Comparison of ENCODE assay signal across 32 cellular contexts in genomic region chr11:20912046-20912821, GRCh38.
"Had no signal": no experiment of that assay in that cellular context is flagged by ENCODE, and none has a peak within 500 bp of the region (broad histone marks: within the 10 kb centered on the region; RNA-seq: fewer than 3 reads in every experiment).

No MANE protein-coding gene starts in this region.

- H3K4me3 ChIP-seq: adrenal gland, body of pancreas, esophagus squamous epithelium, skin epidermis, testis, transverse colon had no signal

- ATAC-seq: body of pancreas; natural killer cell; sciatic nerve; stimulated activated naive CD8-positive, alpha-beta T cell treated with anti-CD3 and anti-CD28 coated beads, Interleukin-15, Interleukin-2, amounts not matched to agents 100 U/mL and 50 U/mL, for 24 hours had no signal

- H3K9me3 ChIP-seq: adrenal gland, body of pancreas, esophagus squamous epithelium, testis, transverse colon had no signal

- H3K4me1 Mint-ChIP-seq: activated CD4-positive, alpha-beta T cell treated with anti-CD3 and anti-CD28 coated beads, Interleukin-2, amount 10 ng/mL, durations not matched to agents 24 days and 14 days; activated naive CD8-positive, alpha-beta T cell treated with anti-CD3 and anti-CD28 coated beads for 36 hours; immature natural killer cell; memory B cell; natural killer cell had no signal

- H3K36me3 Mint-ChIP-seq: activated CD4-positive, alpha-beta memory T cell treated with anti-CD3 and anti-CD28 coated beads for 36 hours; activated naive CD8-positive, alpha-beta T cell treated with anti-CD3 and anti-CD28 coated beads for 36 hours; immature natural killer cell; memory B cell; natural killer cell had no signal

- H3K27me3 ChIP-seq: adrenal gland, body of pancreas, esophagus squamous epithelium, testis, transverse colon had no signal

- H3K27ac ChIP-seq: adrenal gland, body of pancreas, epithelial cell of prostate, esophagus squamous epithelium, skin epidermis, testis, transverse colon, WERI-Rb-1 had no signal

- FAIRE-seq: colon, endometrium, frontal cortex, kidney had no signal

- H3K9me3 Mint-ChIP-seq: activated CD4-positive, alpha-beta memory T cell treated with anti-CD3 and anti-CD28 coated beads for 36 hours; activated CD4-positive, alpha-beta T cell treated with anti-CD3 and anti-CD28 coated beads, Interleukin-2, amount 10 ng/mL, durations not matched to agents 24 days and 14 days; activated naive CD4-positive, alpha-beta T cell treated with anti-CD3 and anti-CD28 coated beads for 36 hours; activated T-helper 1 cell treated with anti-CD3 and anti-CD28 coated beads, Interleukin-12 subunit alpha, Interleukin-12 subunit beta, Interleukin-2, Interleukin-4 antibody, amounts not matched to agents 30 ng/mL and 10 ng/mL and 1 ng/mL, durations not matched to agents 14 hours and 24 hours and 36 hours had no signal

- DNase-seq: activated CD4-positive, alpha-beta memory T cell treated with anti-CD3 and anti-CD28 coated beads for 36 hours; activated CD4-positive, alpha-beta T cell treated with anti-CD3 and anti-CD28 coated beads, Interleukin-2, amount 10 ng/mL, durations not matched to agents 24 days and 14 days; activated CD4-positive, CD25-positive, alpha-beta regulatory T cell treated with anti-CD3 and anti-CD28 coated beads, Interleukin-2, amount 50 U/mL, for 72 hours; activated CD8-positive, alpha-beta memory T cell treated with anti-CD3 and anti-CD28 coated beads, Interleukin-2, amount 50 U/mL, for 4 hours; activated effector memory CD4-positive, alpha-beta T cell treated with anti-CD3 and anti-CD28 coated beads, Interleukin-2, amount 50 U/mL, for 16 hours; activated naive CD4-positive, alpha-beta T cell treated with anti-CD3 and anti-CD28 coated beads for 36 hours; activated naive CD8-positive, alpha-beta T cell treated with anti-CD3 and anti-CD28 coated beads for 36 hours; activated T-cell treated with anti-CD3 and anti-CD28 coated beads, Interleukin-2, amount 50 U/mL, for 1 hour; adrenal gland; aorta; body of pancreas; dermis blood vessel endothelial cell; effector CD4-positive, alpha-beta T cell; esophagus squamous epithelium; immature natural killer cell; kidney; natural killer cell; stimulated activated CD4-positive, alpha-beta T cell treated with anti-CD3 and anti-CD28 coated beads, Interleukin-12 subunit alpha, Interleukin-12 subunit beta, amount 100 ng/mL, for 4 hours; stimulated activated CD4-positive, alpha-beta T cell treated with anti-CD3 and anti-CD28 coated beads, Interleukin-4, amount 100 ng/mL, for 1 hour; stimulated activated naive CD8-positive, alpha-beta T cell treated with anti-CD3 and anti-CD28 coated beads, Interleukin-15, Interleukin-2, amounts not matched to agents 100 U/mL and 50 U/mL, for 24 hours; T1000; testis; transverse colon; WERI-Rb-1 had no signal

- H3K27ac Mint-ChIP-seq: activated CD4-positive, alpha-beta memory T cell treated with anti-CD3 and anti-CD28 coated beads for 36 hours; activated CD4-positive, alpha-beta T cell treated with anti-CD3 and anti-CD28 coated beads, Interleukin-2, amount 10 ng/mL, durations not matched to agents 24 days and 14 days; activated naive CD4-positive, alpha-beta T cell treated with anti-CD3 and anti-CD28 coated beads for 36 hours; activated naive CD8-positive, alpha-beta T cell treated with anti-CD3 and anti-CD28 coated beads for 36 hours; activated T-helper 1 cell treated with anti-CD3 and anti-CD28 coated beads, Interleukin-12 subunit alpha, Interleukin-12 subunit beta, Interleukin-2, Interleukin-4 antibody, amounts not matched to agents 30 ng/mL and 10 ng/mL and 1 ng/mL, durations not matched to agents 14 hours and 24 hours and 36 hours; immature natural killer cell; memory B cell; natural killer cell had no signal

- H3K4me1 ChIP-seq: adrenal gland, body of pancreas, esophagus squamous epithelium, testis, transverse colon had no signal

- H3K27me3 Mint-ChIP-seq: activated CD4-positive, alpha-beta memory T cell treated with anti-CD3 and anti-CD28 coated beads for 36 hours; activated CD4-positive, alpha-beta T cell treated with anti-CD3 and anti-CD28 coated beads, Interleukin-2, amount 10 ng/mL, durations not matched to agents 24 days and 14 days; activated naive CD8-positive, alpha-beta T cell treated with anti-CD3 and anti-CD28 coated beads for 36 hours; memory B cell had no signal

- H3K4me3 Mint-ChIP-seq: activated CD4-positive, alpha-beta memory T cell treated with anti-CD3 and anti-CD28 coated beads for 36 hours; activated CD4-positive, alpha-beta T cell treated with anti-CD3 and anti-CD28 coated beads, Interleukin-2, amount 10 ng/mL, durations not matched to agents 24 days and 14 days; activated naive CD4-positive, alpha-beta T cell treated with anti-CD3 and anti-CD28 coated beads for 36 hours; activated naive CD8-positive, alpha-beta T cell treated with anti-CD3 and anti-CD28 coated beads for 36 hours; activated T-helper 1 cell treated with anti-CD3 and anti-CD28 coated beads, Interleukin-12 subunit alpha, Interleukin-12 subunit beta, Interleukin-2, Interleukin-4 antibody, amounts not matched to agents 30 ng/mL and 10 ng/mL and 1 ng/mL, durations not matched to agents 14 hours and 24 hours and 36 hours; immature natural killer cell; memory B cell; natural killer cell had no signal

- H3K36me3 ChIP-seq: adrenal gland, esophagus squamous epithelium, transverse colon, WERI-Rb-1 had no signal
